8 cellular contexts compared by ENCODE assay signal in genomic region chr10:93376372-93377296, GRCh38.
A peak's percentile ranks its signal among the peaks of the same experiment; 100 is the strongest.
DNase-seq lines count a peak whose midpoint lies in the region; ATAC-seq and TF ChIP-seq lines count a peak whose summit lies in the region.

No MANE protein-coding gene starts in this region.

- TF ChIP-seq POLR2A in body of pancreas (IDR thresholded peaks at IDR 0.05): no peak

- in situ Hi-C loops in GM13976 (cut with MboI; ENCODE audit: low sequenced_read_pairs, unreplicated experiment): no loop called here

- intact Hi-C loops in body of pancreas (cut with DNase I): no loop called here

- no peaks in the 10 kb centered on the region for H3K9me3 ChIP-seq in body of pancreas

- peak; percentile 83 for DNase-seq in AG20443 (ENCODE audit: low spot score)
- peak; percentile 63 for DNase-seq in GM13976 (ENCODE audit: low spot score)
- DNase-seq in LHCN-M2 (ENCODE audit: low read depth): peak; percentile 85
- peak; percentile 77 for DNase-seq in SHP77 treated with DMSO at 0.1 percent for 48 hours (lab: John Stamatoyannopoulos, UW)
- peak; percentile 8 to 73 (median 47) for DNase-seq in body of pancreas
- DNase-seq in iPS DF 19.7 (ENCODE audit: low read depth, low spot score): peak; percentile 45
- peak; percentile 82 for DNase-seq in retina
- no peak for DNase-seq in activated effector memory CD4-positive, alpha-beta T cell treated with anti-CD3 and anti-CD28 coated beads, Interleukin-2, amount 50 U/mL, for 16 hours

- H3K36me3 ChIP-seq in body of pancreas (replicated peaks in 1 of 2; ENCODE audit: insufficient read depth in 1 of 2, low read depth in 2 of 2): no peaks in the 10 kb centered on the region

- H3K4me1 ChIP-seq in body of pancreas: no peaks in the 10 kb centered on the region

- H3K4me3 ChIP-seq in body of pancreas: no peak overlapping the region

- TF ChIP-seq CTCF in GM13976 (IDR thresholded peaks at IDR 0.05; ENCODE audit: borderline replicate concordance, control extremely low read depth, extremely low read depth, insufficient read depth, missing control alignments): peak; percentile 77
- TF ChIP-seq CTCF in body of pancreas (IDR thresholded peaks at IDR 0.05): peak; percentile 85 to 98 (median 94)

- no peaks in the 10 kb centered on the region for H3K27me3 ChIP-seq in body of pancreas

- ATAC-seq in body of pancreas: peak; percentile 93

- 42 to 43% methylated on average over 10 of the region's 10 CpGs for WGBS in body of pancreas, 2 donors

- peak overlapping the region in 2 of 4 donors; percentile 26 for H3K27ac ChIP-seq in body of pancreas
